4 cellular contexts compared by ENCODE assay signal in the genomic region with DNA sequence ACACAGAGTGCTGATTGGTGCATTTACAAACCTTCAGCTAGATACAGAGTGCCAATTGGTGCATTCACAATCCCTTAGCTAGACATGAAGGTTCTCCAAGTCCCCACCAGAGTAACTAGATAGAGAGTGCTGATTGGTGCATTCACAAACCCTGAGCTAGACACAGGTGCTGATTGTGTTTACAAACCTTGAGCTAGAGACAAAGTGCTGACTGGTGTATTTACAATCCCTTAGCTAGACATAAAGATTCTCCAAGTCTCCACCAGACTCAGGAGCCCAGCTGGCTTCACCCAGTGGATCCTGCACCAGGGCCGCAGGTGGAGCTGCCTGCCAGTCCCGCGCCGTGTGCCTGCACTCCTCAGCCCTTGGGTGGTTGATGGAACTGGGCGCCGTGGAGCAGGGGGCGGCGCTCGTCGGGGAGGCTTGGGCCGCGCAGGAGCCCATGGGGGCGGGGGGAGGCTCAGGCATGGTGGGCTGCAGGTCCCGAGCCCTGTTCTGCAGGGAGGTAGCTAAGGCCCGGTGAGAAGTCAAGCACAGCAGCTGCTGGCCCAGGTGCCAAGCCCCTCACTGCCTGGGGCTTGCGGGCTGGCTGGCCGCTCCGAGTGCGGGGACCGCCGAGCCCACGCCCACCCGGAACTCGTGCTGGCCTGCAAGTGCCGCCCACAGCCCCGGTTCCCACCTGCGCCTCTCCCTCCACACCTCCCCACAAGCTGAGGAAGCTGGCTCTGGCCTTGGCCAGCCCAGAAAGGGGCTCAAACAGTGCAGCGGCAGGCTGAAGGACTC.
A peak's percentile ranks its signal among the peaks of the same experiment; 100 is the strongest.
TF ChIP-seq lines count a peak whose summit lies in the region.

No MANE protein-coding gene starts in this region.

TF ChIP-seq in A549, 52 proteins besides CTCF, POLR2A, EP300 and RAD21:
- TF ChIP-seq MAFK (IDR thresholded peaks at IDR 0.05; ENCODE audit: partially characterized antibody): peak; percentile 74

TF ChIP-seq in IMR-90, 13 proteins besides CTCF, POLR2A, EP300 and RAD21:
- TF ChIP-seq MAFK (IDR thresholded peaks at IDR 0.05; ENCODE audit: low read depth, low read length): peak; percentile 50

TF ChIP-seq in K562, 482 proteins besides CTCF, POLR2A, EP300 and RAD21:
- TF ChIP-seq ZNF316 (IDR thresholded peaks at IDR 0.05): peak; percentile 38; the same call in 1 of the 2 replicates

TF ChIP-seq in HepG2, 621 proteins besides CTCF, POLR2A, EP300 and RAD21:
- TF ChIP-seq MAFK (conservative IDR thresholded peaks at IDR 0.05 in 1 of 2, IDR thresholded peaks at IDR 0.05 in 1 of 2; ENCODE audit: low read length in 2 of 2) (peak; percentile 69 to 74), MAFF (IDR thresholded peaks at IDR 0.05; ENCODE audit: low read depth, low read length) (peak; percentile 76)
